In the genomic region with DNA sequence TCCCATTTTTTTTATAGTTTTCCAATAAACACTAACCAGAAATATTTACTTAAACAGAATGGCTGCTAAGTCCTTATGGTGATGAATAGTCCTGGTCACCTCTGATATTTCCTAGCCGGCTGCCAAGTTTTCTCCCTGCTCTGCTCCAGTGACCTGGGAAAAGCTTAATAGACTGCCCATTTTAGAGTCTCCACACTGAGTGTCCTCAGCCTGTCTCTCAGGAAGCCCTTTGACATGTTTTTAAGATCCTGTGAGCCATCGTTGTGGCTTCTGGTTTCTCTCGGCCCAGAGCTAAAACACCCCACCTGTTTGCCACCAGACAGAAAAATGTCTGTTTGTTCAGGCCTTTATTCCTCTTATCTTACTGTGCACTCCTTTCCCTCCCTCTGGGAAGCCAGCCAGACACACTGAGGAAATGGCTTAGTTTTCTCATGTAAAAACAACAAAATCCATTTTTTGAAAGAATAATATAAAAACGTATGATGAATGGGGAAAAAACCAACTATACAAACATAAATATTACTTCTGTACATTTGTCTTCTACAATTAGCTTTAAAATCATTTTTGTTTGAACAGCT, we compare ENCODE assay signal across 11 cellular contexts. TPM values are rescaled to one million over a fixed set of nuclear protein-coding genes. Genes with fewer than 3 reads are reported as not detected.
DNase-seq lines count a peak whose midpoint lies in the region; ATAC-seq, FAIRE-seq and TF ChIP-seq lines count a peak whose summit lies in the region.
"Had no signal": no experiment of that assay in that cellular context is flagged by ENCODE, and none has a peak within 500 bp of the region (broad histone marks: within the 10 kb centered on the region; RNA-seq: fewer than 3 reads in every experiment).

No MANE protein-coding gene starts in this region.

- H4K20me1 ChIP-seq in K562 (replicated peaks; ENCODE audit: control insufficient read depth, insufficient read depth, low read length) = no peaks in the 10 kb centered on the region

- CTCF ChIA-PET in K562 (lab: Yijun Ruan, JAX; ENCODE audit: low intra/inter-chr PET ratio) = no interaction called here

- peak; percentile 84 for TF ChIP-seq EP300 in K562 (IDR thresholded peaks at IDR 0.05; ENCODE audit: low read length)

- 3% methylated on average over 4 of the region's 4 CpGs for WGBS in K562 (ENCODE audit: insufficient coverage, low coverage, missing lambda C conversion rate)
- 14% methylated on average over 4 of the region's 4 CpGs for WGBS in thymus

- TF ChIP-seq POLR2A in K562 (conservative IDR thresholded peaks at IDR 0.05) = no peak

- H3K9me1 ChIP-seq in K562 (ENCODE audit: control insufficient read depth, insufficient read depth, low read length) = peaks cover 3% of the 10 kb centered on the region

- H3K36me3 ChIP-seq in K562 (ENCODE audit: control insufficient read depth, insufficient read depth, low read length) (peaks cover 22% of the 10 kb centered on the region; the same call in 2 of the 3 replicates), thymus (ENCODE audit: control insufficient read depth, insufficient read depth) (peaks cover 28% of the 10 kb centered on the region)

- TF ChIP-seq RAD21 in K562 (CRISPR knock-in tag; conservative IDR thresholded peaks at IDR 0.05 in 1 of 2, IDR thresholded peaks at IDR 0.05 in 1 of 2) = no peak

- no peak overlapping the region for H3K4me3 Mint-ChIP-seq in stimulated activated effector memory CD8-positive, alpha-beta T cell treated with anti-CD3 and anti-CD28 coated beads, Interleukin-12 subunit alpha, Interleukin-12 subunit beta, amount 100 ng/mL, for 72 hours

- H3K27ac Mint-ChIP-seq in stimulated activated effector memory CD8-positive, alpha-beta T cell treated with anti-CD3 and anti-CD28 coated beads, Interleukin-12 subunit alpha, Interleukin-12 subunit beta, amount 100 ng/mL, for 72 hours = no peak overlapping the region

- peak; percentile 91 for ATAC-seq in K562
- no peak for ATAC-seq in stimulated activated effector memory CD8-positive, alpha-beta T cell treated with anti-CD3 and anti-CD28 coated beads, Interleukin-12 subunit alpha, Interleukin-12 subunit beta, amount 100 ng/mL, for 72 hours
- no peak for ATAC-seq in GM18511 (IDR thresholded peaks at IDR 0.05; ENCODE audit: unreplicated experiment)
- ATAC-seq: psoas muscle had no signal

- peak; percentile 98 for FAIRE-seq in K562 (lab: Jason Lieb, UNC)

- H3K4me2 ChIP-seq in K562 (ENCODE audit: insufficient read depth, low read length) = peak overlapping the region; percentile 59

- intact Hi-C loops in K562 (cut with micrococcal nuclease) = loop anchor here (2.0 kb wide), 1 partner anchor 55 kb away; the partner anchor contains the start of gene ACAD10

- H3K27me3 ChIP-seq in K562 (ENCODE audit: control insufficient read depth in 2 of 2, insufficient read depth in 2 of 2, low read length in 2 of 2) = no peaks in the 10 kb centered on the region
- no peaks in the 10 kb centered on the region for H3K27me3 ChIP-seq in thymus (ENCODE audit: control insufficient read depth, insufficient read depth)

- no peaks in the 10 kb centered on the region for H3K79me2 ChIP-seq in K562 (ENCODE audit: control insufficient read depth, insufficient read depth, low read length)

- DNase-seq in NCI-H1105 treated with DMSO at 0.1 percent for 48 hours (lab: John Stamatoyannopoulos, UW) (peak; percentile 11), NCI-H1105 (lab: John Stamatoyannopoulos, UW) (no peak), K562 (ENCODE audit: extremely low read depth in 1 of 4, low spot score in 3 of 4) (peak; percentile 62 to 90 (median 75)), kidney glomerular epithelial cell (lab: John Stamatoyannopoulos, UW) (peak; percentile 47), 8988T (no peak)
- no peak for DNase-seq in stimulated activated effector memory CD8-positive, alpha-beta T cell treated with anti-CD3 and anti-CD28 coated beads, Interleukin-12 subunit alpha, Interleukin-12 subunit beta, amount 100 ng/mL, for 72 hours (ENCODE audit: low spot score in 2 of 2)
- DNase-seq: NCI-H187 treated with DMSO at 0.1 percent for 48 hours, psoas muscle had no signal

- TF ChIP-seq CTCF in K562 (IDR thresholded peaks at IDR 0.05 in 2 of 3, conservative IDR thresholded peaks at IDR 0.05 in 1 of 3; ENCODE audit: insufficient read depth in 2 of 3, low read depth in 1 of 3, low read length in 3 of 3) = no peak

- no peaks in the 10 kb centered on the region for H3K4me1 Mint-ChIP-seq in stimulated activated effector memory CD8-positive, alpha-beta T cell treated with anti-CD3 and anti-CD28 coated beads, Interleukin-12 subunit alpha, Interleukin-12 subunit beta, amount 100 ng/mL, for 72 hours

- peak overlapping the region; percentile 80 for H2AFZ ChIP-seq in K562 (ENCODE audit: low read depth, low read length)

- BruUV-seq in K562 (replicated peaks; lab: Mats Ljungman, UMichigan) = no TSS peak

- H3K4me3 ChIP-seq in K562 = peak overlapping the region; percentile 10; the same call in 1 of the 2 replicates
- H3K4me3 ChIP-seq in thymus (ENCODE audit: low read length) = no peak overlapping the region
- H3K4me3 ChIP-seq: psoas muscle had no signal

- H3K9ac ChIP-seq in K562 (ENCODE audit: insufficient read depth in 1 of 2, low read depth in 2 of 2, low read length in 2 of 2) = peak overlapping the region; percentile 58 to 67; a peak in 3 of 4 replicates

- no peaks in the 10 kb centered on the region for H3K9me3 Mint-ChIP-seq in stimulated activated effector memory CD8-positive, alpha-beta T cell treated with anti-CD3 and anti-CD28 coated beads, Interleukin-12 subunit alpha, Interleukin-12 subunit beta, amount 100 ng/mL, for 72 hours

- H3K27ac ChIP-seq in K562 (ENCODE audit: extremely low read depth, low read depth, low read length) (peak overlapping the region; percentile 81), thymus (ENCODE audit: low read depth) (peak overlapping the region; percentile 31)
- H3K27ac ChIP-seq: 22Rv1, psoas muscle had no signal

- in situ Hi-C loops in K562 (cut with MboI) = loop anchor here (5.0 kb wide), 1 partner anchor 54 kb away; the partner anchor contains the start of genes ACAD10 and BRAP

- no peaks in the 10 kb centered on the region for H3K9me3 ChIP-seq in K562 (replicated peaks; ENCODE audit: control insufficient read depth, insufficient read depth, low read depth, low read length)
- H3K9me3 ChIP-seq in thymus (ENCODE audit: control insufficient read depth) = no peaks in the 10 kb centered on the region
- H3K9me3 ChIP-seq: psoas muscle had no signal

- H3K36me3 Mint-ChIP-seq in stimulated activated effector memory CD8-positive, alpha-beta T cell treated with anti-CD3 and anti-CD28 coated beads, Interleukin-12 subunit alpha, Interleukin-12 subunit beta, amount 100 ng/mL, for 72 hours = peaks cover 42% of the 10 kb centered on the region

- POLR2A ChIA-PET in K562 (lab: Yijun Ruan, JAX) = interaction anchor here (0.5 to 1.4 kb wide), 8 partner anchors 13 to 56 kb away, joined by 3 to 4 read pairs (median 3); partner anchors contain the start of genes ACAD10 and BRAP

- peaks cover 12 to 33% of the 10 kb centered on the region in 2 experiments; a peak in 4 of 5 replicates for H3K4me1 ChIP-seq in K562 (replicated peaks in 1 of 2; ENCODE audit: control insufficient read depth in 2 of 2, insufficient read depth in 2 of 2, low read length in 2 of 2)
- no peaks in the 10 kb centered on the region for H3K4me1 ChIP-seq in thymus (ENCODE audit: control insufficient read depth, insufficient read depth, low read length)
- H3K4me1 ChIP-seq: psoas muscle had no signal

RNA-seq across cellular contexts. Expression of gene ALDH2, which starts 25.4 kb away (rescaled TPM):
- 6.3 and 6.8 TPM in 2 replicates for total RNA-seq in K562 (2011; cell fraction: chromatin; rRNA removed; ENCODE audit: low replicate concordance)
- total RNA-seq in K562 (2011; cell fraction: nucleolus; rRNA removed) = 6.7 and 7.5 TPM in 2 replicates
- total RNA-seq in K562 (2011; cell fraction: nucleoplasm; rRNA removed) = 3.4 and 6.2 TPM in 2 replicates
- total RNA-seq in K562 (2014; rRNA removed) = 15.7 and 19.1 TPM in 2 replicates
- 7.4 TPM in 2 replicates for total RNA-seq in K562 (2014; rRNA removed; fragmentation: Illumina TruSeq; extraction: Trizol)
- total RNA-seq in K562 (2015; rRNA removed; fragmentation: Illumina TruSeq; extraction: Trizol) = 11.9 and 12.2 TPM in 2 replicates
- total RNA-seq in K562 (2021) = 22.5 and 23.4 TPM in 2 replicates
- polyA plus RNA-seq in K562 (2011; rRNA removed) = 12.0 and 30.2 TPM in 2 replicates
- 13.3 and 29.7 TPM in 2 replicates for polyA plus RNA-seq in K562 (2011; cell fraction: cytosol; rRNA removed)
- polyA plus RNA-seq in K562 (2011; cell fraction: nucleus; rRNA removed) = 20.7 and 39.0 TPM in 2 replicates
- polyA plus RNA-seq in K562 (2012) = 21.9 and 68.2 TPM in 2 replicates
- polyA plus RNA-seq in K562 (2014; fragmentation: Illumina TruSeq; extraction: Trizol) = 12.6 and 14.9 TPM in 2 replicates
- 1 to 10 TPM; 1.9 to 5.4 TPM for polyA plus RNA-seq in K562 (2014; fragmentation: Nextera tagmentation; extraction: Ambion mirVana)
- polyA plus RNA-seq in K562 (2014; rRNA removed) = 16.6 and 18.1 TPM in 2 replicates
- polyA minus RNA-seq in K562 (2011; rRNA and poly(A)+ RNA removed) = 8.8 and 14.7 TPM in 2 replicates
- 7.3 and 27.7 TPM in 2 replicates for polyA minus RNA-seq in K562 (2011; cell fraction: cytosol; rRNA and poly(A)+ RNA removed)
- polyA minus RNA-seq in K562 (2011; cell fraction: nucleus; rRNA and poly(A)+ RNA removed) = 2.0 and 6.4 TPM in 2 replicates
- 43.9 TPM for polyA plus RNA-seq in thymus

RNA-seq across cellular contexts. Expression of gene ACAD10, which starts 55.5 kb away (rescaled TPM):
- total RNA-seq in K562 (2011; cell fraction: chromatin; rRNA removed; ENCODE audit: low replicate concordance) = 132 and 204 TPM in 2 replicates
- 99.9 and 106 TPM in 2 replicates for total RNA-seq in K562 (2011; cell fraction: nucleolus; rRNA removed)
- total RNA-seq in K562 (2011; cell fraction: nucleoplasm; rRNA removed) = 82.3 and 93.6 TPM in 2 replicates
- total RNA-seq in K562 (2014; rRNA removed) (7.2 and 12.7 TPM in 2 replicates), K562 (2014; rRNA removed; fragmentation: Illumina TruSeq; extraction: Trizol) (9.4 and 12.0 TPM in 2 replicates), K562 (2015; rRNA removed; fragmentation: Illumina TruSeq; extraction: Trizol) (9.0 and 11.2 TPM in 2 replicates), K562 (2021) (18.8 and 19.2 TPM in 2 replicates)
- polyA plus RNA-seq in K562 (2011; rRNA removed) (15.5 and 16.3 TPM in 2 replicates), K562 (2014; fragmentation: Illumina TruSeq; extraction: Trizol) (12.4 and 12.5 TPM in 2 replicates), K562 (2014; fragmentation: Nextera tagmentation; extraction: Ambion mirVana) (1 to 10 TPM; 2.3 to 5.0 TPM), K562 (2014; rRNA removed) (15.0 and 17.7 TPM in 2 replicates), thymus (22.4 TPM)
- 9.5 and 12.3 TPM in 2 replicates for polyA plus RNA-seq in K562 (2011; cell fraction: cytosol; rRNA removed)
- 62.9 and 93.5 TPM in 2 replicates for polyA plus RNA-seq in K562 (2011; cell fraction: nucleus; rRNA removed)
- 9.6 and 21.6 TPM in 2 replicates for polyA plus RNA-seq in K562 (2012)
- polyA minus RNA-seq in K562 (2011; rRNA and poly(A)+ RNA removed) = 24.9 and 26.5 TPM in 2 replicates
- 14.3 and 23.9 TPM in 2 replicates for polyA minus RNA-seq in K562 (2011; cell fraction: cytosol; rRNA and poly(A)+ RNA removed)
- 33.1 and 35.0 TPM in 2 replicates for polyA minus RNA-seq in K562 (2011; cell fraction: nucleus; rRNA and poly(A)+ RNA removed)

RNA-seq across cellular contexts. Expression of gene BRAP, which starts 55.6 kb away (rescaled TPM):
- 27.3 and 35.1 TPM in 2 replicates for total RNA-seq in K562 (2011; cell fraction: chromatin; rRNA removed; ENCODE audit: low replicate concordance)
- total RNA-seq in K562 (2011; cell fraction: nucleolus; rRNA removed) = 12.9 and 13.3 TPM in 2 replicates
- 18.3 and 21.4 TPM in 2 replicates for total RNA-seq in K562 (2011; cell fraction: nucleoplasm; rRNA removed)
- total RNA-seq in K562 (2014; rRNA removed) (22.8 and 23.9 TPM in 2 replicates), K562 (2014; rRNA removed; fragmentation: Illumina TruSeq; extraction: Trizol) (28.5 and 30.5 TPM in 2 replicates), K562 (2015; rRNA removed; fragmentation: Illumina TruSeq; extraction: Trizol) (26.7 and 27.5 TPM in 2 replicates), K562 (2021) (28.8 and 30.8 TPM in 2 replicates)
- polyA plus RNA-seq in K562 (2011; rRNA removed) (25.1 and 30.6 TPM in 2 replicates), K562 (2014; fragmentation: Illumina TruSeq; extraction: Trizol) (29.9 and 32.6 TPM in 2 replicates), K562 (2014; fragmentation: Nextera tagmentation; extraction: Ambion mirVana) (1 to 10 TPM; 2.2 to 3.4 TPM), K562 (2014; rRNA removed) (17.7 and 20.9 TPM in 2 replicates), thymus (11.3 TPM)
- polyA plus RNA-seq in K562 (2011; cell fraction: cytosol; rRNA removed) = 15.5 and 25.7 TPM in 2 replicates
- 14.5 and 17.9 TPM in 2 replicates for polyA plus RNA-seq in K562 (2011; cell fraction: nucleus; rRNA removed)
- polyA plus RNA-seq in K562 (2012) = 17.4 and 18.7 TPM in 2 replicates
- 87.4 and 98.4 TPM in 2 replicates for polyA minus RNA-seq in K562 (2011; rRNA and poly(A)+ RNA removed)
- 22.6 and 30.0 TPM in 2 replicates for polyA minus RNA-seq in K562 (2011; cell fraction: cytosol; rRNA and poly(A)+ RNA removed)
- 6.7 and 13.4 TPM in 2 replicates for polyA minus RNA-seq in K562 (2011; cell fraction: nucleus; rRNA and poly(A)+ RNA removed)

Comparison
In these comparisons a context has a peak if more than half of its experiments do, and no peak if none do; other contexts are left out.
1. DNase-seq: peak in NCI-H1105 treated with DMSO at 0.1 percent for 48 hours (single experiment), K562 (4 of 4) and kidney glomerular epithelial cell (single experiment); none in NCI-H1105 (single experiment), stimulated activated effector memory CD8-positive, alpha-beta T cell treated with anti-CD3 and anti-CD28 coated beads, Interleukin-12 subunit alpha, Interleukin-12 subunit beta, amount 100 ng/mL, for 72 hours (0 of 2) and 8988T (single experiment).